Comparison of ENCODE assay signal across 10 cellular contexts in the genomic region with DNA sequence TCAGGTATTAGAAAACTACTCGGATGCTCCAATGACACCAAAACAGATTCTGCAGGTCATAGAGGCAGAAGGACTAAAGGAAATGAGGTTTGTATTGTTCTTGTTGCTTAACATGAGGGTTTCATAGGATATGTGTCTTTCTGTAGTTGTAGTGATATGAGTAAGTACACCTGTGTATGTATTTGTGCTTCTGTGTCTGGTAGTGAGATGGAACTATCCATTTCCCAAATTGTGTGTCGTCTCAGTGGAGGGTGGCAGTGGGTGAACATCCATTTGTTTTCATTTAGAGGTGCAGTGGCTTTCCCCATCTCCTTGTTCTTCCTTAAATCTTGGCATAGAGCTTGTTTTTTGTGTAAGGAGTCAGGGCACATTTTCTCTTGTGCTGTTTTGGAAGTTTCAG. TPM values are rescaled to one million over a fixed set of nuclear protein-coding genes. Genes with fewer than 3 reads are reported as not detected.
DNase-seq lines count a peak whose midpoint lies in the region; ATAC-seq and TF ChIP-seq lines count a peak whose summit lies in the region.
"Had no signal": no experiment of that assay in that cellular context is flagged by ENCODE, and none has a peak within 500 bp of the region (broad histone marks: within the 10 kb centered on the region; RNA-seq: fewer than 3 reads in every experiment).

No MANE protein-coding gene starts in this region.

- H3K27ac Mint-ChIP-seq in T-cell = peak overlapping the region; percentile 66 to 71

- H3K27me3 ChIP-seq in osteoblast (ENCODE audit: insufficient read depth, low read length) = no peaks in the 10 kb centered on the region
- H3K27me3 ChIP-seq: brain microvascular endothelial cell had no signal

- H3K4me3 ChIP-seq in osteoblast (ENCODE audit: insufficient read depth, low read length) = no peak overlapping the region

- peaks cover 17% of the 10 kb centered on the region for H3K4me1 ChIP-seq in osteoblast (ENCODE audit: insufficient read depth, low read length)

- no peak for DNase-seq in T-cell
- no peak for DNase-seq in osteoblast (ENCODE audit: insufficient read length, low spot score, missing footprints)
- no peak for DNase-seq in NK-92 treated with Interleukin-12 subunit alpha and Interleukin-12 subunit beta, amount 100 ng/mL, for 24 hours (lab: John Stamatoyannopoulos, UW)
- DNase-seq in ureter (ENCODE audit: low spot score) = no peak
- no peak for DNase-seq in NCI-H2107 (lab: John Stamatoyannopoulos, UW)
- DNase-seq: activated CD4-positive, alpha-beta T cell treated with anti-CD3 and anti-CD28 coated beads, Interleukin-2, amount 50 U/mL, for 48 hours; NCI-H1048 had no signal

- H3K4me1 Mint-ChIP-seq in T-cell = peaks cover 71 to 77% (median 74%) of the 10 kb centered on the region in 3 donors

- H3K36me3 ChIP-seq in osteoblast (ENCODE audit: insufficient read depth, low read length) = peaks cover 30% of the 10 kb centered on the region

- peak overlapping the region in 1 of 3 donors; percentile 25 for H3K4me3 Mint-ChIP-seq in T-cell

- POLR2A ChIA-PET in T-cell (lab: Charles Lee) = interaction anchor here (0.5 kb wide), 2 partner anchors 30 to 45 kb away, joined by 4 to 10 read pairs; no protein-coding TSS in a partner anchor

- peaks cover 99% of the 10 kb centered on the region for H3K79me2 ChIP-seq in osteoblast (ENCODE audit: insufficient read depth, low read length)

- CTCF ChIA-PET in T-cell (lab: Charles Lee) = no interaction called here

- H3K36me3 Mint-ChIP-seq in T-cell = peaks cover 10% of the 10 kb centered on the region

- no peak overlapping the region for H3K4me2 ChIP-seq in osteoblast (ENCODE audit: insufficient read depth, low read length)

- no peak overlapping the region for H2AFZ ChIP-seq in osteoblast (ENCODE audit: low read length)

- ATAC-seq in GM18517 (IDR thresholded peaks at IDR 0.05; ENCODE audit: unreplicated experiment) (peak; percentile 48), GM21576 (IDR thresholded peaks at IDR 0.05; ENCODE audit: unreplicated experiment) (peak; percentile 50), T-cell (replicated peaks in 1 of 4) (no peak)

- peaks cover 68% of the 10 kb centered on the region for H4K20me1 ChIP-seq in osteoblast (ENCODE audit: insufficient read depth, low read length)

- H3K9me3 Mint-ChIP-seq in T-cell = no peaks in the 10 kb centered on the region

- H3K27ac ChIP-seq in osteoblast (ENCODE audit: low read depth, low read length) = peak overlapping the region; percentile 4
- H3K27ac ChIP-seq: brain microvascular endothelial cell had no signal

- no peaks in the 10 kb centered on the region for H3K9me3 ChIP-seq in osteoblast (ENCODE audit: low read depth, low read length)

- no peaks in the 10 kb centered on the region for H3K27me3 Mint-ChIP-seq in T-cell

- no peak for TF ChIP-seq CTCF in osteoblast (IDR thresholded peaks at IDR 0.05; ENCODE audit: extremely low read depth, low read depth, low read length)

RNA-seq across cellular contexts. Expression of a gene that starts 8.2 kb away (rescaled TPM):
- total RNA-seq in T-cell (100 to 1,000 TPM; 122 to 204 (median 137) TPM), osteoblast (64.2 and 68.8 TPM in 2 replicates), ureter (69.5 TPM)

Comparison
In these comparisons a context has a peak if more than half of its experiments do, and no peak if none do; other contexts are left out.
1. ATAC-seq: peak in GM18517 (single experiment) and GM21576 (single experiment); none in T-cell (0 of 4).